ENCODE assay signal across 18 cellular contexts in genomic region chrX:150205011-150205410, GRCh38.
DNase-seq lines count a peak whose midpoint lies in the region; ATAC-seq and TF ChIP-seq lines count a peak whose summit lies in the region.
"Had no signal": no experiment of that assay in that cellular context is flagged by ENCODE, and none has a peak within 500 bp of the region (broad histone marks: within the 10 kb centered on the region; RNA-seq: fewer than 3 reads in every experiment).

No MANE protein-coding gene starts in this region.

- ATAC-seq in sciatic nerve (peak; percentile 70), GM18511 (IDR thresholded peaks at IDR 0.05; ENCODE audit: unreplicated experiment) (no peak), HG02938 (IDR thresholded peaks at IDR 0.05; ENCODE audit: unreplicated experiment) (no peak)
- ATAC-seq: foreskin keratinocyte; stimulated activated effector memory CD8-positive, alpha-beta T cell treated with anti-CD3 and anti-CD28 coated beads, Interleukin-12 subunit alpha, Interleukin-12 subunit beta, amount 100 ng/mL, for 72 hours; T-cell had no signal

- H3K27ac ChIP-seq in RWPE1 = peak overlapping the region; percentile 69
- H3K27ac ChIP-seq: foreskin keratinocyte, skin epidermis had no signal

- DNase-seq in RWPE1 (ENCODE audit: low spot score) (no peak), fibroblast of gingiva (ENCODE audit: low read depth) (peak; percentile 78), sciatic nerve (ENCODE audit: low spot score) (no peak), KBM-7 (no peak), SHP77 treated with DMSO at 0.1 percent for 48 hours (lab: John Stamatoyannopoulos, UW) (no peak)
- DNase-seq: activated B cell treated with CpG ODN at 0.5 μM for 24 hours, activated gamma-delta T cell treated with Interleukin-2 at 50 U/mL for 16 hours, DMS153, foreskin keratinocyte, NCI-H2029 treated with DMSO at 0.1 percent for 48 hours, NCI-H526, T-cell had no signal

- no peak overlapping the region for H3K4me3 ChIP-seq in GM12875 (ENCODE audit: low read depth, low read length)
- H3K4me3 ChIP-seq: lung, skin epidermis had no signal

- TF ChIP-seq CTCF in GM12875 (IDR thresholded peaks at IDR 0.05; ENCODE audit: borderline replicate concordance, insufficient read depth, low read depth, low read length) = 0 out of 2 replicates have a peak, but pooled peaks have one; percentile 5
- TF ChIP-seq CTCF in RWPE1 (conservative IDR thresholded peaks at IDR 0.05; ENCODE audit: low read depth) = no peak

- intact Hi-C loops in sciatic nerve (cut with DNase I) = no loop called here

- CTCF ChIA-PET in RWPE1 (lab: Yijun Ruan, JAX) = no interaction called here

- POLR2A ChIA-PET in RWPE1 (lab: Yijun Ruan, JAX; ENCODE audit: low non-redundant PET) = no interaction called here

- in situ Hi-C loops in KBM-7 (cut with MboI; ENCODE audit: low pct_unique_long_range_greater_than_20kb, low sequenced_read_pairs) = no loop called here
